In the genomic region with DNA sequence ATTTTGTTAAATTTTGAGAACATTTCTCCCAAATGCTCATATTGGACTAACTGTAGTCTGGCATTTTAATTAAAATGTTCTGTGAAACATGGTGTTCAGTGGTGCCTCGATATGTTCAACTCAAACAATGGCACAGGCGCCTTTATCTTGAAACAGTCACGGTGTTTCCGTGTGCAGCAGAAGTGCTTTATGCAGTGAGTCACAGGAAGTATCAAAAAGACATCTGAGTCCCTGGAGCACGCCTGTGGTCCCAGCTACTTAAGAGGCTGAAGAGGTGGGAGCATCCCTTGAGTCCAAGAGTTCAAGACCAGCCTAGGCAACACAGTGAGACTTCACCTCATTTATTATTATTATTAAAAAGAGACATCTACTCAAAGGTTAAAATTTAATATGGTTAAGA, we compare ENCODE assay signal across 33 cellular contexts. TPM values are rescaled to one million over a fixed set of nuclear protein-coding genes. Genes with fewer than 3 reads are reported as not detected.
"Had no signal": no experiment of that assay in that cellular context is flagged by ENCODE, and none has a peak within 500 bp of the region (broad histone marks: within the 10 kb centered on the region; RNA-seq: fewer than 3 reads in every experiment).

No MANE protein-coding gene starts in this region.

- ATAC-seq: activated CD4-positive, CD25-positive, alpha-beta regulatory T cell treated with anti-CD3 and anti-CD28 coated beads, Interleukin-2, amount 50 U/mL, for 24 hours; gastrocnemius medialis; right lobe of liver; stimulated activated naive CD8-positive, alpha-beta T cell treated with anti-CD3 and anti-CD28 coated beads, Interleukin-15, Interleukin-2, amounts not matched to agents 100 U/mL and 50 U/mL, for 24 hours; T-helper 17 cell had no signal

- H3K27me3 ChIP-seq: esophagus squamous epithelium, gastrocnemius medialis, ovary, right lobe of liver had no signal

- H3K4me1 Mint-ChIP-seq: activated CD4-positive, alpha-beta T cell treated with anti-CD3 and anti-CD28 coated beads, Interleukin-2, amount 10 ng/mL, durations not matched to agents 7 days and 5 days; activated naive CD4-positive, alpha-beta T cell treated with anti-CD3 and anti-CD28 coated beads, Interleukin-2, amount 10 ng/mL, durations not matched to agents 7 days and 5 days; activated naive CD8-positive, alpha-beta T cell treated with anti-CD3 and anti-CD28 coated beads, Interleukin-2, amount 10 ng/mL, durations not matched to agents 7 days and 5 days had no signal

- H3K36me3 ChIP-seq: esophagus squamous epithelium, gastrocnemius medialis, left ventricle myocardium inferior, ovary, right lobe of liver, thoracic aorta, WERI-Rb-1 had no signal

- H3K9me3 Mint-ChIP-seq: nephron had no signal

- H3K4me3 ChIP-seq: esophagus squamous epithelium, gastrocnemius medialis, left ventricle myocardium inferior, ovary, right lobe of liver, thoracic aorta had no signal

- FAIRE-seq: bronchial epithelial cell, colon, endometrium, urothelium cell line had no signal

- H3K27ac ChIP-seq: epithelial cell of prostate, esophagus squamous epithelium, gastrocnemius medialis, left ventricle myocardium inferior, ovary, right lobe of liver, thoracic aorta, WERI-Rb-1 had no signal

- H3K36me3 Mint-ChIP-seq: activated naive CD4-positive, alpha-beta T cell treated with anti-CD3 and anti-CD28 coated beads, Interleukin-2, amount 10 ng/mL, durations not matched to agents 7 days and 5 days; activated naive CD8-positive, alpha-beta T cell treated with anti-CD3 and anti-CD28 coated beads, Interleukin-2, amount 10 ng/mL, durations not matched to agents 7 days and 5 days had no signal

- DNase-seq: activated CD4-positive, alpha-beta memory T cell treated with anti-CD3 and anti-CD28 coated beads, Interleukin-2, amount 10 ng/mL, durations not matched to agents 7 days and 5 days; activated CD4-positive, alpha-beta T cell treated with anti-CD3 and anti-CD28 coated beads, Interleukin-2, amount 10 ng/mL, durations not matched to agents 7 days and 5 days; activated CD8-positive, alpha-beta memory T cell treated with anti-CD3 and anti-CD28 coated beads, Interleukin-2, amount 50 U/mL, for 48 hours; activated gamma-delta T cell; activated naive CD4-positive, alpha-beta T cell treated with anti-CD3 and anti-CD28 coated beads, Interleukin-2, amount 10 ng/mL, durations not matched to agents 7 days and 5 days; activated naive CD8-positive, alpha-beta T cell treated with anti-CD3 and anti-CD28 coated beads, Interleukin-2, amount 10 ng/mL, durations not matched to agents 7 days and 5 days; activated T-cell treated with anti-CD3 and anti-CD28 coated beads, Interleukin-2, amount 50 U/mL, for 24 hours; dermis blood vessel endothelial cell; effector CD8-positive, alpha-beta T cell; esophagus squamous epithelium; gastrocnemius medialis; glutamatergic neuron; islet precursor cell; left ventricle myocardium inferior; ovary; right lobe of liver; stimulated activated CD4-positive, alpha-beta T cell treated with anti-CD3 and anti-CD28 coated beads, Interleukin-2, amount 100 ng/mL, for 48 hours; stimulated activated naive CD8-positive, alpha-beta T cell treated with anti-CD3 and anti-CD28 coated beads, Interleukin-15, Interleukin-2, amounts not matched to agents 100 U/mL and 50 U/mL, for 24 hours; T-helper 17 cell; T1000; trophoblast cell; WERI-Rb-1 had no signal

- H3K4me1 ChIP-seq: esophagus squamous epithelium, gastrocnemius medialis, left ventricle myocardium inferior had no signal

- H3K27me3 Mint-ChIP-seq: activated CD4-positive, alpha-beta memory T cell treated with anti-CD3 and anti-CD28 coated beads, Interleukin-2, amount 10 ng/mL, durations not matched to agents 7 days and 5 days; activated CD4-positive, alpha-beta T cell treated with anti-CD3 and anti-CD28 coated beads, Interleukin-2, amount 10 ng/mL, durations not matched to agents 7 days and 5 days; activated naive CD4-positive, alpha-beta T cell treated with anti-CD3 and anti-CD28 coated beads, Interleukin-2, amount 10 ng/mL, durations not matched to agents 7 days and 5 days; activated naive CD8-positive, alpha-beta T cell treated with anti-CD3 and anti-CD28 coated beads, Interleukin-2, amount 10 ng/mL, durations not matched to agents 7 days and 5 days; activated T-cell treated with anti-CD3 and anti-CD28 coated beads, Interleukin-2, amount 50 U/mL, for 24 hours; progenitor cell of endocrine pancreas; T-helper 17 cell had no signal

- H3K27ac Mint-ChIP-seq: activated CD4-positive, alpha-beta memory T cell treated with anti-CD3 and anti-CD28 coated beads, Interleukin-2, amount 10 ng/mL, durations not matched to agents 7 days and 5 days; activated CD4-positive, alpha-beta T cell treated with anti-CD3 and anti-CD28 coated beads, Interleukin-2, amount 10 ng/mL, durations not matched to agents 7 days and 5 days; activated naive CD4-positive, alpha-beta T cell treated with anti-CD3 and anti-CD28 coated beads, Interleukin-2, amount 10 ng/mL, durations not matched to agents 7 days and 5 days; activated naive CD8-positive, alpha-beta T cell treated with anti-CD3 and anti-CD28 coated beads, Interleukin-2, amount 10 ng/mL, durations not matched to agents 7 days and 5 days; activated T-cell treated with anti-CD3 and anti-CD28 coated beads, Interleukin-2, amount 50 U/mL, for 24 hours; nephron; progenitor cell of endocrine pancreas; T-helper 17 cell had no signal

- H3K4me3 Mint-ChIP-seq: activated CD4-positive, alpha-beta memory T cell treated with anti-CD3 and anti-CD28 coated beads, Interleukin-2, amount 10 ng/mL, durations not matched to agents 7 days and 5 days; activated CD4-positive, alpha-beta T cell treated with anti-CD3 and anti-CD28 coated beads, Interleukin-2, amount 10 ng/mL, durations not matched to agents 7 days and 5 days; activated naive CD4-positive, alpha-beta T cell treated with anti-CD3 and anti-CD28 coated beads, Interleukin-2, amount 10 ng/mL, durations not matched to agents 7 days and 5 days; activated naive CD8-positive, alpha-beta T cell treated with anti-CD3 and anti-CD28 coated beads, Interleukin-2, amount 10 ng/mL, durations not matched to agents 7 days and 5 days; activated T-cell treated with anti-CD3 and anti-CD28 coated beads, Interleukin-2, amount 50 U/mL, for 24 hours; nephron; T-helper 17 cell had no signal

- H3K9me3 ChIP-seq: esophagus squamous epithelium, gastrocnemius medialis, ovary, right lobe of liver, thoracic aorta had no signal

RNA-seq across cellular contexts. Expression of a gene that starts 52.2 kb away (rescaled TPM):
- total RNA-seq: activated naive CD8-positive, alpha-beta T cell treated with anti-CD3 and anti-CD28 coated beads, Interleukin-2, amount 10 ng/mL, durations not matched to agents 7 days and 5 days; bronchial epithelial cell; dermis blood vessel endothelial cell; left ventricle myocardium inferior; lung microvascular endothelial cell; renal cortical epithelial cell had no signal
